18 cellular contexts compared by ENCODE assay signal in the genomic region with DNA sequence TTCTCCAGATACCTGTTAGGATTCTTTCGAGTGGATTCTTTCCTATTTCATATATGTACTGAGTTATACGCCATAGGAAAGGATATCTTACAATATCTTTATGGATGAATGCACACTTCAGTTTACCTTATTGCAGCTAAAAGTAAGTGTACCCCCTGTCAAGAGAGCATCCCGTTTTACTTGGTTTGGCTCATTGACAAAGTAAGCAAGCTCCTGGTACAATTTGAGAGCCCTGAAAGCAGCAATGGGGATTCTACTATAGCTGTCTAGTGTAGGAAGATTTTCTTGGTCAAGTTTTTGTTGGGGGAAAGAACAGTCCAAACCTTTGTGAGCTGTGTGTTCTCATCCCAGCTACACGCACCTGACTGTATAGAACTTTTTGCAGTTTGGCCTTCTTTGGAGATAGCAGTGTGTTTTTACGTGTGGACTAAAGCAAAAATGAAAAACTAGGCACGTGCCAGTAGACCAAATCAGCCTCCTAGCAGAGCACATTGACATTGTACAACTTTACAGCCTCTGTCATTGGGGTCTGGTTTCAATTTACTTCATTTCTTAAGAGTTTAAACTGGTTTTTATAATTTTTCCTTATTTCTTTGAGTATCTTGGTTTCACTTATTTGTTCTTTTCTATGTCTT. TPM values are rescaled to one million over a fixed set of nuclear protein-coding genes. Genes with fewer than 3 reads are reported as not detected.
A peak's percentile ranks its signal among the peaks of the same experiment; 100 is the strongest.
DNase-seq lines count a peak whose midpoint lies in the region; ATAC-seq, FAIRE-seq and TF ChIP-seq lines count a peak whose summit lies in the region.
"Had no signal": no experiment of that assay in that cellular context is flagged by ENCODE, and none has a peak within 500 bp of the region (broad histone marks: within the 10 kb centered on the region; RNA-seq: fewer than 3 reads in every experiment).

No MANE protein-coding gene starts in this region.

- H3K4me3 Mint-ChIP-seq in CD4-positive, CD25-positive, alpha-beta regulatory T cell = peak overlapping the region in 3 of 4 donors; percentile 21 to 42 (median 22)
- peak overlapping the region in 5 of 10 donors; percentile 2 to 53 (median 29) for H3K4me3 Mint-ChIP-seq in naive thymus-derived CD4-positive, alpha-beta T cell
- H3K4me3 Mint-ChIP-seq: activated CD8-positive, alpha-beta memory T cell treated with anti-CD3 and anti-CD28 coated beads, Interleukin-2, amount 10 ng/mL, durations not matched to agents 7 days and 5 days; activated naive CD8-positive, alpha-beta T cell treated with anti-CD3 and anti-CD28 coated beads, Interleukin-2, amount 10 ng/mL, durations not matched to agents 7 days and 5 days; CD14-positive monocyte; H9 had no signal

- peaks cover 60 to 92% (median 79%) of the 10 kb centered on the region in 4 donors for H3K4me1 Mint-ChIP-seq in CD4-positive, CD25-positive, alpha-beta regulatory T cell
- peaks cover 60 to 97% (median 92%) of the 10 kb centered on the region in 7 donors for H3K4me1 Mint-ChIP-seq in naive thymus-derived CD4-positive, alpha-beta T cell

- POLR2A ChIA-PET in K562 (lab: Yijun Ruan, JAX) = interaction anchor here (1.0 to 1.5 kb wide), 3 partner anchors 9 to 16 kb away, joined by 3 to 6 read pairs (median 5); no protein-coding TSS in a partner anchor
- POLR2A ChIA-PET in naive thymus-derived CD4-positive, alpha-beta T cell (lab: Charles Lee) = no interaction called here

- no peaks in the 10 kb centered on the region for H3K9me3 ChIP-seq in CD4-positive, CD25-positive, alpha-beta regulatory T cell (ENCODE audit: control insufficient read depth in 2 of 2, low read length in 2 of 2)
- H3K9me3 ChIP-seq in K562 (replicated peaks; ENCODE audit: control insufficient read depth, insufficient read depth, low read depth, low read length) (no peaks in the 10 kb centered on the region), body of pancreas (no peaks in the 10 kb centered on the region)
- H3K9me3 ChIP-seq in naive thymus-derived CD4-positive, alpha-beta T cell (ENCODE audit: control insufficient read depth in 2 of 3, low read length in 3 of 3) = no peaks in the 10 kb centered on the region

- H3K4me2 ChIP-seq in K562 (ENCODE audit: insufficient read depth, low read length) = no peak overlapping the region

- H2AFZ ChIP-seq in K562 (ENCODE audit: low read depth, low read length) = no peak overlapping the region

- BruUV-seq in K562 (replicated peaks; lab: Mats Ljungman, UMichigan) = no TSS peak

- H3K27ac ChIP-seq in CD4-positive, CD25-positive, alpha-beta regulatory T cell (ENCODE audit: insufficient read depth, low read length, poor library complexity, severe bottlenecking) = no peak overlapping the region
- peak overlapping the region; percentile 1; the same call in 1 of the 3 replicates for H3K27ac ChIP-seq in K562 (ENCODE audit: extremely low read depth, low read depth, low read length)
- H3K27ac ChIP-seq in naive thymus-derived CD4-positive, alpha-beta T cell (ENCODE audit: low read depth, low read length) = no peak overlapping the region
- no peak overlapping the region for H3K27ac ChIP-seq in body of pancreas

- 22% methylated on average over 6 of the region's 6 CpGs for WGBS in K562 (ENCODE audit: insufficient coverage, low coverage, missing lambda C conversion rate)
- WGBS in body of pancreas, 2 donors = 55 to 66% methylated on average over 6 of the region's 6 CpGs

- FAIRE-seq in GM12892 (lab: Jason Lieb, UNC) = peak; percentile 21
- no peak for FAIRE-seq in K562 (lab: Jason Lieb, UNC)
- FAIRE-seq: endometrium, frontal cortex, GM12891, HepG2 had no signal

- intact Hi-C loops in K562 (cut with micrococcal nuclease) = no loop called here
- intact Hi-C loops in naive thymus-derived CD4-positive, alpha-beta T cell (cut with micrococcal nuclease) = loop anchor here (2.0 to 10.0 kb wide), 3 partner anchors 14 to 60 kb away; a partner anchor contains a TSS
- intact Hi-C loops in body of pancreas (cut with DNase I) = no loop called here

- H3K9me3 Mint-ChIP-seq in CD4-positive, CD25-positive, alpha-beta regulatory T cell = peaks cover 0 to 1% (median 0%) of the 10 kb centered on the region in 7 donors
- no peaks in the 10 kb centered on the region for H3K9me3 Mint-ChIP-seq in naive thymus-derived CD4-positive, alpha-beta T cell
- H3K9me3 Mint-ChIP-seq: activated naive CD8-positive, alpha-beta T cell treated with anti-CD3 and anti-CD28 coated beads, Interleukin-2, amount 10 ng/mL, durations not matched to agents 7 days and 5 days; CD14-positive monocyte; H9 had no signal

- no peak for ATAC-seq in CD4-positive, CD25-positive, alpha-beta regulatory T cell (ENCODE audit: low read depth in 2 of 2)
- ATAC-seq in K562 (peak; percentile 22; the same call in 2 of the 3 replicates), body of pancreas (no peak)
- ATAC-seq in naive thymus-derived CD4-positive, alpha-beta T cell = no peak
- ATAC-seq: activated CD8-positive, alpha-beta memory T cell treated with anti-CD3 and anti-CD28 coated beads, Interleukin-2, amount 10 ng/mL, durations not matched to agents 7 days and 5 days; HepG2 had no signal

- no peaks in the 10 kb centered on the region for H3K27me3 Mint-ChIP-seq in CD4-positive, CD25-positive, alpha-beta regulatory T cell
- no peaks in the 10 kb centered on the region for H3K27me3 Mint-ChIP-seq in naive thymus-derived CD4-positive, alpha-beta T cell
- H3K27me3 Mint-ChIP-seq: activated CD8-positive, alpha-beta memory T cell treated with anti-CD3 and anti-CD28 coated beads, Interleukin-2, amount 10 ng/mL, durations not matched to agents 7 days and 5 days; activated naive CD8-positive, alpha-beta T cell treated with anti-CD3 and anti-CD28 coated beads, Interleukin-2, amount 10 ng/mL, durations not matched to agents 7 days and 5 days had no signal

- H3K79me2 ChIP-seq in K562 (ENCODE audit: control insufficient read depth, insufficient read depth, low read length) = peaks cover 99% of the 10 kb centered on the region

- DNase-seq in CD4-positive, CD25-positive, alpha-beta regulatory T cell = no peak
- DNase-seq in GM12892 (ENCODE audit: insufficient read length) (no peak), K562 (ENCODE audit: extremely low read depth in 1 of 4, low spot score in 3 of 4) (no peak), body of pancreas (no peak), pons (ENCODE audit: low spot score) (no peak)
- DNase-seq in naive thymus-derived CD4-positive, alpha-beta T cell = no peak
- no peak for DNase-seq in activated effector memory CD4-positive, alpha-beta T cell treated with Interleukin-2 at 50 U/mL for 16 hours
- DNase-seq: activated CD8-positive, alpha-beta memory T cell treated with anti-CD3 and anti-CD28 coated beads, Interleukin-2, amount 10 ng/mL, durations not matched to agents 7 days and 5 days; activated naive CD8-positive, alpha-beta T cell treated with anti-CD3 and anti-CD28 coated beads, Interleukin-2, amount 10 ng/mL, durations not matched to agents 7 days and 5 days; cerebellar nuclear complex; H9; occipital lobe; stimulated activated naive CD4-positive, alpha-beta T cell treated with Interleukin-2 at 50 U/mL for 16 hours had no signal

- TF ChIP-seq POLR2A in GM12892 (IDR thresholded peaks at IDR 0.05; ENCODE audit: low read depth, low read length) (no peak), K562 (conservative IDR thresholded peaks at IDR 0.05) (no peak), body of pancreas (IDR thresholded peaks at IDR 0.05) (no peak)

- CTCF ChIA-PET in K562 (lab: Yijun Ruan, JAX; ENCODE audit: low intra/inter-chr PET ratio) = no interaction called here
- CTCF ChIA-PET in naive thymus-derived CD4-positive, alpha-beta T cell (lab: Charles Lee) = interaction anchor here (0.6 kb wide), 2 partner anchors 16 to 84 kb away, joined by 3 read pairs; no protein-coding TSS in a partner anchor

- no peak for TF ChIP-seq EP300 in K562 (IDR thresholded peaks at IDR 0.05; ENCODE audit: low read length)

- peaks cover 34% of the 10 kb centered on the region for H4K20me1 ChIP-seq in K562 (replicated peaks; ENCODE audit: control insufficient read depth, insufficient read depth, low read length)

- H3K36me3 ChIP-seq in CD4-positive, CD25-positive, alpha-beta regulatory T cell (ENCODE audit: control insufficient read depth, insufficient read depth, low read length) = no peaks in the 10 kb centered on the region
- H3K36me3 ChIP-seq in K562 (ENCODE audit: control insufficient read depth, insufficient read depth, low read length) (peaks cover 5% of the 10 kb centered on the region), body of pancreas (replicated peaks in 1 of 2; ENCODE audit: insufficient read depth in 1 of 2, low read depth in 2 of 2) (no peaks in the 10 kb centered on the region)
- H3K36me3 ChIP-seq in naive thymus-derived CD4-positive, alpha-beta T cell (ENCODE audit: control insufficient read depth in 2 of 3, insufficient read depth in 3 of 3, low read length in 3 of 3) = no peaks in the 10 kb centered on the region

- in situ Hi-C loops in K562 (cut with MboI) = no loop called here

- H3K27ac Mint-ChIP-seq in CD4-positive, CD25-positive, alpha-beta regulatory T cell = peak overlapping the region; percentile 4 to 33 (median 16)
- H3K27ac Mint-ChIP-seq in naive thymus-derived CD4-positive, alpha-beta T cell = peak overlapping the region in 5 of 9 donors; percentile 15 to 69 (median 46)
- H3K27ac Mint-ChIP-seq: activated CD8-positive, alpha-beta memory T cell treated with anti-CD3 and anti-CD28 coated beads, Interleukin-2, amount 10 ng/mL, durations not matched to agents 7 days and 5 days; activated naive CD8-positive, alpha-beta T cell treated with anti-CD3 and anti-CD28 coated beads, Interleukin-2, amount 10 ng/mL, durations not matched to agents 7 days and 5 days had no signal

- TF ChIP-seq RAD21 in K562 (CRISPR knock-in tag; conservative IDR thresholded peaks at IDR 0.05 in 1 of 2, IDR thresholded peaks at IDR 0.05 in 1 of 2) = no peak

- no peak for TF ChIP-seq CTCF in K562 (IDR thresholded peaks at IDR 0.05 in 2 of 3, conservative IDR thresholded peaks at IDR 0.05 in 1 of 3; ENCODE audit: insufficient read depth in 2 of 3, low read depth in 1 of 3, low read length in 3 of 3)
- TF ChIP-seq CTCF in body of pancreas (IDR thresholded peaks at IDR 0.05) = no peak

- no peaks in the 10 kb centered on the region for H3K27me3 ChIP-seq in CD4-positive, CD25-positive, alpha-beta regulatory T cell (ENCODE audit: control insufficient read depth, insufficient read depth, low read length)
- no peaks in the 10 kb centered on the region for H3K27me3 ChIP-seq in K562 (ENCODE audit: control insufficient read depth in 2 of 2, insufficient read depth in 2 of 2, low read length in 2 of 2)
- no peaks in the 10 kb centered on the region for H3K27me3 ChIP-seq in naive thymus-derived CD4-positive, alpha-beta T cell (ENCODE audit: control insufficient read depth in 2 of 2, insufficient read depth in 2 of 2, low read length in 2 of 2)
- H3K27me3 ChIP-seq in body of pancreas = no peaks in the 10 kb centered on the region

- H3K9me1 ChIP-seq in K562 (ENCODE audit: control insufficient read depth, insufficient read depth, low read length) = no peaks in the 10 kb centered on the region

- H3K36me3 Mint-ChIP-seq in CD4-positive, CD25-positive, alpha-beta regulatory T cell = peaks cover 18% of the 10 kb centered on the region
- H3K36me3 Mint-ChIP-seq in naive thymus-derived CD4-positive, alpha-beta T cell = peaks cover 0 to 24% (median 3%) of the 10 kb centered on the region in 5 donors

- no peak overlapping the region for H3K9ac ChIP-seq in K562 (ENCODE audit: insufficient read depth in 1 of 2, low read depth in 2 of 2, low read length in 2 of 2)

- H3K4me3 ChIP-seq in CD4-positive, CD25-positive, alpha-beta regulatory T cell (ENCODE audit: low read depth, low read length) = peak overlapping the region; percentile 27
- no peak overlapping the region for H3K4me3 ChIP-seq in K562
- H3K4me3 ChIP-seq in naive thymus-derived CD4-positive, alpha-beta T cell (ENCODE audit: low read length) = no peak overlapping the region
- no peak overlapping the region for H3K4me3 ChIP-seq in body of pancreas

- H3K4me1 ChIP-seq in CD4-positive, CD25-positive, alpha-beta regulatory T cell (ENCODE audit: control insufficient read depth, insufficient read depth, low read length, poor library complexity, severe bottlenecking) = peaks cover 50% of the 10 kb centered on the region
- H3K4me1 ChIP-seq in K562 (replicated peaks in 1 of 2; ENCODE audit: control insufficient read depth in 2 of 2, insufficient read depth in 2 of 2, low read length in 2 of 2) (peaks cover 6 to 45% of the 10 kb centered on the region in 2 experiments), body of pancreas (peaks cover 47% of the 10 kb centered on the region)
- peaks cover 6 to 35% of the 10 kb centered on the region in 2 donors for H3K4me1 ChIP-seq in naive thymus-derived CD4-positive, alpha-beta T cell (ENCODE audit: control insufficient read depth in 2 of 2, insufficient read depth in 2 of 2, low read length in 2 of 2)

RNA-seq across cellular contexts. Expression of a gene that starts 44.0 kb away (rescaled TPM):
- 172 TPM for total RNA-seq in CD4-positive, CD25-positive, alpha-beta regulatory T cell
- 10 to 100 TPM; 46.7 to 54.5 (median 50.3) TPM for polyA plus RNA-seq in CD4-positive, CD25-positive, alpha-beta regulatory T cell
- polyA plus RNA-seq in GM12892 (2012; ENCODE audit: missing spikeins) = 49.7 TPM
- 136 and 375 TPM in 2 replicates for total RNA-seq in K562 (2011; cell fraction: chromatin; rRNA removed; ENCODE audit: low replicate concordance)
- 57.0 and 86.1 TPM in 2 replicates for total RNA-seq in K562 (2011; cell fraction: nucleolus; rRNA removed)
- 132 and 147 TPM in 2 replicates for total RNA-seq in K562 (2011; cell fraction: nucleoplasm; rRNA removed)
- total RNA-seq in K562 (2014; rRNA removed) = 96.1 and 103 TPM in 2 replicates
- 110 and 132 TPM in 2 replicates for total RNA-seq in K562 (2014; rRNA removed; fragmentation: Illumina TruSeq; extraction: Trizol)
- 111 and 117 TPM in 2 replicates for total RNA-seq in K562 (2015; rRNA removed; fragmentation: Illumina TruSeq; extraction: Trizol)
- 90.3 and 91.2 TPM in 2 replicates for total RNA-seq in K562 (2021)
- 58.4 and 75.6 TPM in 2 replicates for polyA plus RNA-seq in K562 (2011; rRNA removed)
- polyA plus RNA-seq in K562 (2011; cell fraction: cytosol; rRNA removed) = 25.4 and 35.3 TPM in 2 replicates
- 95.8 and 111 TPM in 2 replicates for polyA plus RNA-seq in K562 (2011; cell fraction: nucleus; rRNA removed)
- 45.4 and 55.1 TPM in 2 replicates for polyA plus RNA-seq in K562 (2012)
- 69.1 and 80.6 TPM in 2 replicates for polyA plus RNA-seq in K562 (2014; fragmentation: Illumina TruSeq; extraction: Trizol)
- 10 to 100 TPM; 20.3 to 32.5 TPM for polyA plus RNA-seq in K562 (2014; fragmentation: Nextera tagmentation; extraction: Ambion mirVana)
- polyA plus RNA-seq in K562 (2014; rRNA removed) = 46.7 and 48.4 TPM in 2 replicates
- polyA minus RNA-seq in K562 (2011; rRNA and poly(A)+ RNA removed) = 179 and 197 TPM in 2 replicates
- polyA minus RNA-seq in K562 (2011; cell fraction: cytosol; rRNA and poly(A)+ RNA removed) = 67.2 and 87.0 TPM in 2 replicates
- 114 and 187 TPM in 2 replicates for polyA minus RNA-seq in K562 (2011; cell fraction: nucleus; rRNA and poly(A)+ RNA removed)
- total RNA-seq in naive thymus-derived CD4-positive, alpha-beta T cell = 100 to 1,000 TPM; 112 to 159 (median 138) TPM
- 10 to 100 TPM; 43.5 to 51.8 TPM for polyA plus RNA-seq in naive thymus-derived CD4-positive, alpha-beta T cell
- 10 to 100 TPM; 92.9 to 94.9 TPM for total RNA-seq in body of pancreas

Comparison
In these comparisons a context has a peak if more than half of its experiments do, and no peak if none do; other contexts are left out.
1. intact Hi-C loops: an anchor here in naive thymus-derived CD4-positive, alpha-beta T cell (2.0 to 10.0 kb wide); none called in K562 and body of pancreas.